Comparison of ENCODE assay signal across 16 cellular contexts in the genomic region with DNA sequence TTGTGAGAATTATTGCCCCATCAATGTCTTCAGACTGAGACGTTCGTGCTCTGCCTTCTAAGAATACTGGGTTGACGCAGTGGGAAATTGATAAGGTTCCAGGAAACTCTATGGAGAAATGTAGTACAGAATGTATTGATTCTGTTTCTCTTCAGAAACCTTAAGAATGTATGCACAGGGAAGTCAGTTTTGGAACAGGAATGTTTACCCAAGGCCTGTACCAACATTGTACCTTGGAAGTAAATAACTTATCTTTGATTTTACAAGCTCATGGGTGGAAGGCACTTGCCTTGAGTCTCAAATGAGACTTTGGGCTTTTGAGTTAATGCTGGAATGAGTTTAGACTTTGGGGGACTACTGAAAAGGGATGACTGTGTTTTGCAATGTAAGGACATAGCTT. TPM values are rescaled to one million over a fixed set of nuclear protein-coding genes. Genes with fewer than 3 reads are reported as not detected.
DNase-seq lines count a peak whose midpoint lies in the region; ATAC-seq and TF ChIP-seq lines count a peak whose summit lies in the region.
"Had no signal": no experiment of that assay in that cellular context is flagged by ENCODE, and none has a peak within 500 bp of the region (broad histone marks: within the 10 kb centered on the region; RNA-seq: fewer than 3 reads in every experiment).

No MANE protein-coding gene starts in this region.

- 34% methylated on average over 3 of the region's 3 CpGs for WGBS in prostate gland

- H3K27me3 ChIP-seq in left lung: peaks cover 0 to 7% of the 10 kb centered on the region in 2 donors
- no peaks in the 10 kb centered on the region for H3K27me3 ChIP-seq in prostate gland (replicated peaks; ENCODE audit: insufficient read depth)
- H3K27me3 ChIP-seq in H7 (ENCODE audit: control insufficient read depth, insufficient read depth, low read length): no peaks in the 10 kb centered on the region
- H3K27me3 ChIP-seq: BE2C had no signal

- TF ChIP-seq CTCF in 22Rv1 (IDR thresholded peaks at IDR 0.05): no peak
- no peak for TF ChIP-seq CTCF in LNCaP clone FGC (IDR thresholded peaks at IDR 0.05; ENCODE audit: control insufficient read depth, extremely low read depth, insufficient read depth)
- no peak for TF ChIP-seq CTCF in left lung (IDR thresholded peaks at IDR 0.05)
- TF ChIP-seq CTCF in prostate gland (IDR thresholded peaks at IDR 0.05): no peak

- H3K36me3 ChIP-seq in left lung (no peaks in the 10 kb centered on the region), prostate gland (no peaks in the 10 kb centered on the region), H7 (replicated peaks; ENCODE audit: control insufficient read depth, insufficient read depth, low read length) (no peaks in the 10 kb centered on the region)
- H3K36me3 ChIP-seq: BE2C, HAP-1 had no signal

- TF ChIP-seq POLR2A in prostate gland (IDR thresholded peaks at IDR 0.05): no peak

- ATAC-seq in left lung: peak; percentile 54
- ATAC-seq in HG02885 (IDR thresholded peaks at IDR 0.05; ENCODE audit: poor library complexity, unreplicated experiment): no peak
- ATAC-seq: A549; CD8-positive, alpha-beta T cell; K562 had no signal

- no peaks in the 10 kb centered on the region for H3K4me1 ChIP-seq in left lung
- peaks cover 5% of the 10 kb centered on the region for H3K4me1 ChIP-seq in prostate gland (replicated peaks)
- H3K4me1 ChIP-seq: A549, BE2C, HAP-1 had no signal

- H3K27ac ChIP-seq in 22Rv1 (peak overlapping the region; percentile 45), left lung (no peak overlapping the region), prostate gland (peak overlapping the region in 1 of 2 donors; percentile 50)
- H3K27ac ChIP-seq: A549 had no signal

- H3K9me3 ChIP-seq in left lung: peaks cover 0 to 3% of the 10 kb centered on the region in 2 donors
- no peaks in the 10 kb centered on the region for H3K9me3 ChIP-seq in prostate gland
- H3K9me3 ChIP-seq: A549, BE2C, HAP-1 had no signal

- intact Hi-C loops in left lung (cut with DNase I) (no loop called here), prostate gland (cut with DNase I) (no loop called here)

- peak; percentile 92 for DNase-seq in LNCaP clone FGC (ENCODE audit: low read depth)
- DNase-seq in left lung: no peak
- peak; percentile 59 for DNase-seq in prostate gland (ENCODE audit: low spot score)
- no peak for DNase-seq in H7
- DNase-seq in 8988T: no peak
- DNase-seq: BE2C; CD8-positive, alpha-beta T cell; COR-L47; DND-41; GDM1; GOT3 had no signal

- H3K4me3 ChIP-seq in LNCaP clone FGC (ENCODE audit: low read depth, low read length) (peak overlapping the region; percentile 26), left lung (no peak overlapping the region), prostate gland (no peak overlapping the region), H7 (ENCODE audit: insufficient read depth, low read depth, low read length) (no peak overlapping the region)
- H3K4me3 ChIP-seq: A549, HAP-1, K562 had no signal

RNA-seq across cellular contexts. Expression of a gene that starts 59.5 kb away (rescaled TPM):
- total RNA-seq in left lung: 1 to 10 TPM in 1 of 2 donors, under 1 TPM in 1; 0.68 to 3.5 TPM
- 10 to 100 TPM; 33.9 to 71.9 TPM for total RNA-seq in prostate gland
- 0.24 TPM in 1 of 2 replicates, not detected in the other for total RNA-seq in H7 (2014; rRNA removed; shearing (Covaris generic))
- total RNA-seq: CD8-positive, alpha-beta T cell; K562 had no signal

Comparison
In these comparisons a context has a peak if more than half of its experiments do, and no peak if none do; other contexts are left out.
1. DNase-seq: peak in LNCaP clone FGC (single experiment) and prostate gland (single experiment); none in left lung (0 of 2), H7 (single experiment) and 8988T (single experiment).
2. RNA of a gene that starts 59.5 kb away (total RNA-seq): 33.9 to 71.9 TPM in prostate gland; 0.68 to 3.5 TPM in left lung and 0.24 TPM in H7; every median in the first group is over 4 times any median in the second.